Comparison of ENCODE assay signal across 1 cellular context in genomic region chr1:109776911-109777310, GRCh38.
TF ChIP-seq lines count a peak whose summit lies in the region.

No MANE protein-coding gene starts in this region.

TF ChIP-seq in HepG2, 621 proteins besides CTCF, POLR2A, EP300 and RAD21 (continued from another document and continues in another):
- TF ChIP-seq ZNF512B (CRISPR knock-in tag; IDR thresholded peaks at IDR 0.05; ENCODE audit: borderline replicate concordance): no peak
- no peak for TF ChIP-seq GFI1 (CRISPR knock-in tag; IDR thresholded peaks at IDR 0.05; ENCODE audit: borderline replicate concordance)
- TF ChIP-seq ZNF101 (CRISPR knock-in tag; IDR thresholded peaks at IDR 0.05; ENCODE audit: borderline replicate concordance, low read depth): no peak
- no peak for TF ChIP-seq ZNF280D (CRISPR knock-in tag; IDR thresholded peaks at IDR 0.05)
- no peak for TF ChIP-seq ZBTB26 (CRISPR knock-in tag; IDR thresholded peaks at IDR 0.05; ENCODE audit: borderline replicate concordance)
- no peak for TF ChIP-seq NFE2L1 (CRISPR knock-in tag; IDR thresholded peaks at IDR 0.05; ENCODE audit: borderline replicate concordance)
- TF ChIP-seq MTERF4 (CRISPR knock-in tag; IDR thresholded peaks at IDR 0.05): no peak
- TF ChIP-seq RFX3 (CRISPR knock-in tag; IDR thresholded peaks at IDR 0.05): no peak
- TF ChIP-seq ZNF362 (CRISPR knock-in tag; IDR thresholded peaks at IDR 0.05; ENCODE audit: borderline replicate concordance): no peak
- no peak for TF ChIP-seq GLMP (CRISPR knock-in tag; IDR thresholded peaks at IDR 0.05; ENCODE audit: borderline replicate concordance)
- no peak for TF ChIP-seq ZBTB21 (CRISPR knock-in tag; IDR thresholded peaks at IDR 0.05)
- TF ChIP-seq ZNF589 (CRISPR knock-in tag; conservative IDR thresholded peaks at IDR 0.05): no peak
- no peak for TF ChIP-seq PRDM4 (CRISPR knock-in tag; IDR thresholded peaks at IDR 0.05; ENCODE audit: borderline replicate concordance)
- TF ChIP-seq ZNF713 (CRISPR knock-in tag; IDR thresholded peaks at IDR 0.05): 0 out of 2 replicates have a peak, but pooled peaks have one; percentile 46
- no peak for TF ChIP-seq MLX (CRISPR knock-in tag; IDR thresholded peaks at IDR 0.05)
- no peak for TF ChIP-seq HDAC1 (CRISPR knock-in tag; IDR thresholded peaks at IDR 0.05)
- no peak for TF ChIP-seq ATF7 (IDR thresholded peaks at IDR 0.05)
- TF ChIP-seq ATF7 (CRISPR knock-in tag; IDR thresholded peaks at IDR 0.05): no peak
- peak; percentile 60; the same call in 1 of the 2 replicates for TF ChIP-seq GMEB1 (CRISPR knock-in tag; IDR thresholded peaks at IDR 0.05; ENCODE audit: borderline replicate concordance)
- TF ChIP-seq PRDM10 (CRISPR knock-in tag; IDR thresholded peaks at IDR 0.05; ENCODE audit: low read depth): no peak
- TF ChIP-seq ZNF577 (CRISPR knock-in tag; IDR thresholded peaks at IDR 0.05; ENCODE audit: borderline replicate concordance, low read depth): no peak
- TF ChIP-seq NONO (IDR thresholded peaks at IDR 0.05): no peak
- TF ChIP-seq NONO (CRISPR knock-in tag; conservative IDR thresholded peaks at IDR 0.05): no peak
- TF ChIP-seq MTF2 (CRISPR knock-in tag; IDR thresholded peaks at IDR 0.05; ENCODE audit: borderline replicate concordance): no peak
- TF ChIP-seq RBM22 (optimal IDR thresholded peaks at IDR 0.05; ENCODE audit: low read length): no peak
- no peak for TF ChIP-seq ZNF629 (CRISPR knock-in tag; conservative IDR thresholded peaks at IDR 0.05)
- no peak for TF ChIP-seq ASH2L (IDR thresholded peaks at IDR 0.05; ENCODE audit: insufficient read length, low read depth, low read length)
- peak; percentile 57; the same call in 1 of the 2 replicates for TF ChIP-seq ZNF687 (CRISPR knock-in tag; IDR thresholded peaks at IDR 0.05)
- no peak for TF ChIP-seq JUN (CRISPR knock-in tag; IDR thresholded peaks at IDR 0.05)
- peak; percentile 51 for TF ChIP-seq YY1 (IDR thresholded peaks at IDR 0.05; ENCODE audit: insufficient read depth, insufficient replicate concordance, low read depth, low read length)
- TF ChIP-seq MYNN (CRISPR knock-in tag; IDR thresholded peaks at IDR 0.05; ENCODE audit: low read depth): no peak
